Comparison of ENCODE assay signal across 20 cellular contexts in the genomic region with DNA sequence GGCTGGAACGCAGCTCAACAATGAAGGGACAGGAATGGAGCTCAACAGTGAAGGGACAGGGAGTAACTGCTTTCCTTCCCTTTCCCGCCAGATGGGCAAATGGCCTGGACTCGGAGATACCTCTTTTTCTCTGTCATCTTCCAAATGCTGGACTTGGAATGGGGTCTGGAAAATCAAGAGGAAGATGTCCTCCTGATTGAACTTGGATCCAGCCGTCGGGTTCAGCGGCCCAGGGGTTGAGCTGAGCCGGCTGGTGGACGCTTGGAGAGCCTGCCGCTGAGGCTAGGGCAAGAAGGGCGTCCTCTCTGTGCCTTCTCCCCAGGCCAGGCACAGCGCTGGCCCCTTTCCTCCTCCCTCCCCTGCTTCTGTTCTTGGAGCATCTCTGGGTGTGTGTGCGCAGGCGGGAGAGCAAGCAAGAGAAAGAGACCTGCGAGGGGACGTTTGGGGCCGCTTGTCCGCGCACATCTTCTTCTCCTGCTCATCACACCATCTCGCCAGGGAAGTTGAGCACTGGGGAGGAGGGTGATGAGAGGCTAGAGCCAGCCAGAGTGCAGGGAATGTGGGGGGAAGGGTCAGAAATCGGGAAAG. TPM values are rescaled to one million over a fixed set of nuclear protein-coding genes. Genes with fewer than 3 reads are reported as not detected.
A peak's percentile ranks its signal among the peaks of the same experiment; 100 is the strongest.
DNase-seq lines count a peak whose midpoint lies in the region; ATAC-seq and TF ChIP-seq lines count a peak whose summit lies in the region.
"Had no signal": no experiment of that assay in that cellular context is flagged by ENCODE, and none has a peak within 500 bp of the region (broad histone marks: within the 10 kb centered on the region; RNA-seq: fewer than 3 reads in every experiment).

No MANE protein-coding gene starts in this region.

- H3T11ph ChIP-seq in H9 (ENCODE audit: low read length) = no peak overlapping the region

- H3K79me1 ChIP-seq in H9 (ENCODE audit: insufficient read depth, low read depth, low read length, poor library complexity, severe bottlenecking) = no peaks in the 10 kb centered on the region

- H2AK5ac ChIP-seq in H9 (ENCODE audit: insufficient read length, low read length) = no peak overlapping the region

- no peak overlapping the region for H3K27ac Mint-ChIP-seq in H9
- no peak overlapping the region for H3K27ac Mint-ChIP-seq in activated T-helper 17 cell treated with anti-CD3 and anti-CD28 coated beads, Interleukin-2, amount 50 U/mL, for 72 hours
- H3K27ac Mint-ChIP-seq in CD8-positive, alpha-beta T cell = no peak overlapping the region

- peaks cover 33 to 74% of the 10 kb centered on the region in 2 experiments for H3K4me1 Mint-ChIP-seq in H9
- peaks cover 6% of the 10 kb centered on the region for H3K4me1 Mint-ChIP-seq in activated T-helper 17 cell treated with anti-CD3 and anti-CD28 coated beads, Interleukin-2, amount 50 U/mL, for 72 hours
- H3K4me1 Mint-ChIP-seq in CD8-positive, alpha-beta T cell (ENCODE audit: low read depth) = peaks cover 36% of the 10 kb centered on the region

- H2BK20ac ChIP-seq in H9 (ENCODE audit: low read depth, low read length, poor library complexity, severe bottlenecking) = no peak overlapping the region

- H3K56ac ChIP-seq in H9 (ENCODE audit: insufficient read length, low read depth, low read length) = no peak overlapping the region

- H3K14ac ChIP-seq in H9 (ENCODE audit: insufficient read depth, low read length) = no peak overlapping the region

- DNase-seq in ELF-1 (ENCODE audit: low read depth, low spot score) = peak; percentile 49
- peak; percentile 88 for DNase-seq in H9
- peak; percentile 66 for DNase-seq in cerebellum (ENCODE audit: low spot score)
- no peak for DNase-seq in T-helper 2 cell
- no peak for DNase-seq in CD8-positive, alpha-beta T cell
- DNase-seq in stimulated activated CD4-positive, alpha-beta T cell treated with anti-CD3 and anti-CD28 coated beads, Interleukin-12 subunit alpha, Interleukin-12 subunit beta, amount 100 ng/mL, for 4 hours = no peak
- DNase-seq: DMS53, MG63, NCI-H1417, NCI-H187, NCI-H446, NCI-H526, Peyer's patch had no signal

- CTCF ChIA-PET in CD8-positive, alpha-beta T cell (lab: Charles Lee) = interaction anchor here (1.7 to 6.5 kb wide), 2 partner anchors 21 to 52 kb away, joined by 4 to 36 read pairs; no protein-coding TSS in a partner anchor

- H3K9me3 ChIP-seq in H9 (ENCODE audit: control insufficient read depth, low read depth, low read length) (no peaks in the 10 kb centered on the region), iPS-15b (ENCODE audit: control insufficient read depth, insufficient read depth, low read length) (no peaks in the 10 kb centered on the region)
- H3K9me3 ChIP-seq in CD8-positive, alpha-beta T cell (ENCODE audit: low read length) = no peaks in the 10 kb centered on the region
- H3K9me3 ChIP-seq: MG63 had no signal

- peak overlapping the region; percentile 7 for H3K18ac ChIP-seq in H9 (ENCODE audit: insufficient read length, low read depth, low read length)

- H2BK5ac ChIP-seq in H9 (ENCODE audit: insufficient read length, low read length) = no peak overlapping the region

- no peak overlapping the region for H3K27ac ChIP-seq in H9 (ENCODE audit: insufficient read length, low read depth, low read length)
- H3K27ac ChIP-seq in CD8-positive, alpha-beta T cell (ENCODE audit: low read depth, low read length) = no peak overlapping the region
- H3K27ac ChIP-seq: C4-2B, Peyer's patch had no signal

- H4K8ac ChIP-seq in H9 (replicated peaks; ENCODE audit: insufficient read length, low read depth, low read length) = no peak overlapping the region

- TF ChIP-seq CTCF in H9 (conservative IDR thresholded peaks at IDR 0.05) = no peak
- TF ChIP-seq CTCF in CD8-positive, alpha-beta T cell (IDR thresholded peaks at IDR 0.05) = no peak

- H3K27me3 Mint-ChIP-seq in H9 (ENCODE audit: low read depth) = peaks cover 98% of the 10 kb centered on the region
- peaks cover 56% of the 10 kb centered on the region for H3K27me3 Mint-ChIP-seq in activated T-helper 17 cell treated with anti-CD3 and anti-CD28 coated beads, Interleukin-2, amount 50 U/mL, for 72 hours
- peaks cover 76% of the 10 kb centered on the region for H3K27me3 Mint-ChIP-seq in CD8-positive, alpha-beta T cell (ENCODE audit: low read depth)

- H3K9me3 Mint-ChIP-seq in H9 = peaks cover 3 to 4% of the 10 kb centered on the region in 2 experiments; a peak in 2 of 5 replicates
- H3K9me3 Mint-ChIP-seq in activated T-helper 17 cell treated with anti-CD3 and anti-CD28 coated beads, Interleukin-2, amount 50 U/mL, for 72 hours = no peaks in the 10 kb centered on the region
- H3K9me3 Mint-ChIP-seq in CD8-positive, alpha-beta T cell = no peaks in the 10 kb centered on the region

- H4K20me1 ChIP-seq in H9 (ENCODE audit: control insufficient read depth, insufficient read depth, insufficient read length) = no peaks in the 10 kb centered on the region

- peak overlapping the region; percentile 10 to 69; a peak in 4 of 5 replicates for H3K4me3 Mint-ChIP-seq in H9
- no peak overlapping the region for H3K4me3 Mint-ChIP-seq in activated T-helper 17 cell treated with anti-CD3 and anti-CD28 coated beads, Interleukin-2, amount 50 U/mL, for 72 hours
- H3K4me3 Mint-ChIP-seq in CD8-positive, alpha-beta T cell = no peak overlapping the region

- no peaks in the 10 kb centered on the region; a peak in 1 of 7 replicates for H3K36me3 Mint-ChIP-seq in H9 (ENCODE audit: insufficient read depth in 1 of 3, low read depth in 3 of 3)
- H3K36me3 Mint-ChIP-seq in activated T-helper 17 cell treated with anti-CD3 and anti-CD28 coated beads, Interleukin-2, amount 50 U/mL, for 72 hours (ENCODE audit: low read depth) = no peaks in the 10 kb centered on the region
- no peaks in the 10 kb centered on the region for H3K36me3 Mint-ChIP-seq in CD8-positive, alpha-beta T cell

- no peak overlapping the region for H3K23ac ChIP-seq in H9 (ENCODE audit: insufficient read length, low read depth, low read length)

- no peak overlapping the region for H2BK120ac ChIP-seq in H9 (ENCODE audit: low read depth, low read length, poor library complexity, severe bottlenecking)

- no peak for ATAC-seq in activated T-helper 17 cell treated with anti-CD3 and anti-CD28 coated beads, Interleukin-2, amount 50 U/mL, for 72 hours (replicated peaks)
- ATAC-seq in CD8-positive, alpha-beta T cell = no peak
- ATAC-seq: HCT116 had no signal

- no peak overlapping the region for H2BK12ac ChIP-seq in H9 (ENCODE audit: insufficient read length, low read depth, low read length)

- no peak overlapping the region for H2AFZ ChIP-seq in H9 (ENCODE audit: low read length)

- peak overlapping the region; percentile 28 for H3K4me2 ChIP-seq in H9 (ENCODE audit: insufficient read depth, insufficient read length, low read length)

- H3K4me3 ChIP-seq in iPS-15b (ENCODE audit: low read depth, low read length) = peak overlapping the region; percentile 43
- no peak overlapping the region for H3K4me3 ChIP-seq in CD8-positive, alpha-beta T cell (ENCODE audit: low read depth, low read length)
- H3K4me3 ChIP-seq: MG63, Peyer's patch had no signal

- no CpG with 5 or more reads among the region's 20 CpGs for WGBS in H9 (ENCODE audit: extremely low coverage, insufficient read length, low lambda C conversion rate)

- POLR2A ChIA-PET in CD8-positive, alpha-beta T cell (lab: Charles Lee) = no interaction called here

- H3K4ac ChIP-seq in H9 (ENCODE audit: low read depth, low read length) = no peak overlapping the region

- peaks cover 93% of the 10 kb centered on the region for H3K27me3 ChIP-seq in H9 (ENCODE audit: insufficient read depth, low read length)
- peaks cover 97% of the 10 kb centered on the region for H3K27me3 ChIP-seq in iPS-15b (ENCODE audit: control insufficient read depth, insufficient read depth, low read length)
- peaks cover 69% of the 10 kb centered on the region for H3K27me3 ChIP-seq in CD8-positive, alpha-beta T cell (ENCODE audit: insufficient read depth, low read length)

- H3K79me2 ChIP-seq in H9 (ENCODE audit: insufficient read depth, low read length) = no peaks in the 10 kb centered on the region

- intact Hi-C loops in CD8-positive, alpha-beta T cell (cut with DNase I, micrococcal nuclease) = no loop called here

- H4K5ac ChIP-seq in H9 (ENCODE audit: insufficient read length, low read depth, low read length) = no peak overlapping the region

- H3K4me1 ChIP-seq in H9 (ENCODE audit: insufficient read depth, low read length) (no peaks in the 10 kb centered on the region; the same call in 1 of the 2 replicates), iPS-15b (ENCODE audit: control insufficient read depth, insufficient read depth, low read length) (peaks cover 16% of the 10 kb centered on the region)
- H3K4me1 ChIP-seq in CD8-positive, alpha-beta T cell (ENCODE audit: insufficient read depth, low read length) = peaks cover 54% of the 10 kb centered on the region

- H3K9ac ChIP-seq in H9 (ENCODE audit: extremely low read depth, insufficient read length, low read length) = no peak overlapping the region
- no peak overlapping the region for H3K9ac ChIP-seq in iPS-15b (ENCODE audit: low read depth, low read length)

- H2BK15ac ChIP-seq in H9 (ENCODE audit: low read depth, low read length) = no peak overlapping the region

- H4K91ac ChIP-seq in H9 (ENCODE audit: insufficient read length, low read depth, low read length) = no peak overlapping the region

- no peaks in the 10 kb centered on the region for H3K36me3 ChIP-seq in iPS-15b (ENCODE audit: control insufficient read depth, insufficient read depth, low read length)
- H3K36me3 ChIP-seq in CD8-positive, alpha-beta T cell (ENCODE audit: insufficient read depth, low read length) = no peaks in the 10 kb centered on the region
- H3K36me3 ChIP-seq: MG63, Peyer's patch had no signal

- peaks cover 11% of the 10 kb centered on the region for H3K23me2 ChIP-seq in H9 (ENCODE audit: insufficient read length, low read depth, low read length, poor library complexity, severe bottlenecking)

RNA-seq across cellular contexts. Expression of a gene that starts 6.6 kb away (rescaled TPM):
- not detected in 2 replicates for total RNA-seq in H9 (2021)
- total RNA-seq in cerebellum = 25.0 TPM
- not detected for total RNA-seq in activated T-helper 17 cell treated with anti-CD3 and anti-CD28 coated beads, Interleukin-2, amount 50 U/mL, for 72 hours
- total RNA-seq in CD8-positive, alpha-beta T cell = not detected
- total RNA-seq: A172, LHCN-M2, OCI-LY7, Peyer's patch had no signal

RNA-seq across cellular contexts. Expression of a gene that starts 25.6 kb away (rescaled TPM):
- total RNA-seq in H9 (2021) (14.7 and 15.5 TPM in 2 replicates), cerebellum (6.1 TPM)
- total RNA-seq in activated T-helper 17 cell treated with anti-CD3 and anti-CD28 coated beads, Interleukin-2, amount 50 U/mL, for 72 hours = not detected
- not detected for total RNA-seq in CD8-positive, alpha-beta T cell
- total RNA-seq: A172, LHCN-M2, OCI-LY7 had no signal

RNA-seq across cellular contexts. Expression of a gene that starts 35.8 kb away (rescaled TPM):
- total RNA-seq in H9 (2021) (48.2 and 51.3 TPM in 2 replicates), cerebellum (29.2 TPM)
- total RNA-seq in activated T-helper 17 cell treated with anti-CD3 and anti-CD28 coated beads, Interleukin-2, amount 50 U/mL, for 72 hours = 10 to 100 TPM; 59.8 to 76.0 TPM
- total RNA-seq in CD8-positive, alpha-beta T cell = 100 to 1,000 TPM; 102 to 118 TPM

Comparison
In these comparisons a context has a peak if more than half of its experiments do, and no peak if none do; other contexts are left out.
1. DNase-seq: peak in ELF-1 (single experiment), H9 (single experiment) and cerebellum (single experiment); none in T-helper 2 cell (0 of 5), CD8-positive, alpha-beta T cell (0 of 7) and stimulated activated CD4-positive, alpha-beta T cell treated with anti-CD3 and anti-CD28 coated beads, Interleukin-12 subunit alpha, Interleukin-12 subunit beta, amount 100 ng/mL, for 4 hours (single experiment).
2. H3K4me3 Mint-ChIP-seq: peak in H9 (2 of 2); none in activated T-helper 17 cell treated with anti-CD3 and anti-CD28 coated beads, Interleukin-2, amount 50 U/mL, for 72 hours (single experiment) and CD8-positive, alpha-beta T cell (single experiment).
3. RNA of a gene that starts 6.6 kb away (total RNA-seq): 25.0 TPM in cerebellum (single experiment); not detected in H9, not detected in activated T-helper 17 cell treated with anti-CD3 and anti-CD28 coated beads, Interleukin-2, amount 50 U/mL, for 72 hours and not detected in CD8-positive, alpha-beta T cell; every median in the first group is over 10 times any median in the second.